1 cellular context compared by ENCODE assay signal in the genomic region with DNA sequence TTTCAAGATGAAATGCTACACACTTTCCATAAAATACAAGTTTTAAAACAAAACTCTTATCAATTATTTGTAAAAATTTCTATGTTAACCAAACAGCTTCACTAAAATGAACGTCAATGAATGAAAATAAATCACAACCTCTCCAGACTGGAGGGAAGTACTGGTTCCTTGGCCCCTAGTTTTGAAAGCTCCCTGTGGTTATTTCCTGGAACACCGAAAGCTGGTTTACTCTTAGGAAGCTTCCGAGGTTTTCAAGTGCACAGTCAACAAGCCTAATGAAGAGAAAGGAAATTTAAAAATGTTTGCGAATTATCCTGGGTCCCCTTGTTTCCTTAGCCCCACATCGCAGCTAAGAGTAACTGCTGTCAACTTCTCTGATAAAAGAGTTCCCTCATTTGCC.
TF ChIP-seq lines count a peak whose summit lies in the region.

No MANE protein-coding gene starts in this region.

TF ChIP-seq in H1, 55 proteins besides CTCF, POLR2A, EP300 and RAD21:
- no peak for TF ChIP-seq PHF8 (conservative IDR thresholded peaks at IDR 0.05; ENCODE audit: low read depth, low read length)
TF ChIP-seq in H1: peak in this region for 0.
